1 cellular context compared by ENCODE assay signal in genomic region chr1:153310526-153310925, GRCh38.
TF ChIP-seq lines count a peak whose summit lies in the region.

No MANE protein-coding gene starts in this region.

TF ChIP-seq in SK-N-SH, 30 proteins besides CTCF, POLR2A, EP300 and RAD21 (continued from another document):
- TF ChIP-seq REST (IDR thresholded peaks at IDR 0.05; ENCODE audit: low read depth, low read length) (no peak), GABPA (IDR thresholded peaks at IDR 0.05; ENCODE audit: low read depth) (no peak), TEAD4 (IDR thresholded peaks at IDR 0.05; ENCODE audit: borderline replicate concordance, insufficient read depth) (no peak), ELF1 (IDR thresholded peaks at IDR 0.05) (no peak), FOXJ3 (CRISPR knock-in tag; IDR thresholded peaks at IDR 0.05) (no peak), POLR2AphosphoS5 (IDR thresholded peaks at IDR 0.05; ENCODE audit: low read depth, low read length) (no peak), TCF12 (IDR thresholded peaks at IDR 0.05) (no peak), FOSL2 (IDR thresholded peaks at IDR 0.05; ENCODE audit: borderline replicate concordance, low read depth) (no peak), SMC3 (IDR thresholded peaks at IDR 0.05; ENCODE audit: low read depth, low read length) (no peak), RXRA (IDR thresholded peaks at IDR 0.05; ENCODE audit: borderline replicate concordance, low read depth) (no peak), RFX5 (IDR thresholded peaks at IDR 0.05; ENCODE audit: low read length) (no peak)
